23 cellular contexts compared by ENCODE assay signal in the genomic region with DNA sequence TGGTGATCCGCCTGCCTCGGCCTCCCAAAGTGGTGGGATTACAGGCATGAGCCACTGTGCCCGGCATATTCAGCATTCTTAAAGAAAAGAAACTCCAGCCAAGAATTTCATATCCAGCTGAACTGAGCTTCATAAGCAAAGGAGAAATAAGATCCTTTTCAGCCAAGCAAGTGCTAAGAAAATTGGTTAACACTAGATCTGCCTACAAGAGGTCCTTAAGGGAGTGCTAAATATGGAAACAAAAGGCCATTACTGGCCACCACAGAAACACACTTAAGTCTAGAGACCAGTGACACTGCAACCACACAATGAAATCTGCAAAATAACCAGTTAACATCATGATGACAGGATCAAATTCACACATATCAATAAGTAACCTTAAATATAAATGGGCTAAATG.
"Had no signal": no experiment of that assay in that cellular context is flagged by ENCODE, and none has a peak within 500 bp of the region (broad histone marks: within the 10 kb centered on the region; RNA-seq: fewer than 3 reads in every experiment).

No MANE protein-coding gene starts in this region.

- H3K36me3 Mint-ChIP-seq: immature natural killer cell; mesothelial cell of epicardium; naive thymus-derived CD4-positive, alpha-beta T cell had no signal

- H3K4me1 ChIP-seq: esophagus muscularis mucosa, foreskin keratinocyte, gastroesophageal sphincter, heart left ventricle, lower lobe of right lung had no signal

- H3K27me3 Mint-ChIP-seq: naive thymus-derived CD4-positive, alpha-beta T cell had no signal

- H3K4me3 ChIP-seq: coronary artery, dorsolateral prefrontal cortex, esophagus muscularis mucosa, gastroesophageal sphincter, heart left ventricle, hepatocyte, lower lobe of right lung, mucosa of descending colon had no signal

- ATAC-seq: foreskin keratinocyte; gastroesophageal sphincter; heart left ventricle; left colon; left lobe of liver; left ventricle myocardium superior; lower lobe of right lung; mucosa of descending colon; naive thymus-derived CD4-positive, alpha-beta T cell had no signal

- H3K4me2 ChIP-seq: hepatocyte had no signal

- H3K27me3 ChIP-seq: dorsolateral prefrontal cortex, esophagus muscularis mucosa, foreskin keratinocyte, gastroesophageal sphincter, heart left ventricle, hepatocyte had no signal

- H2AFZ ChIP-seq: hepatocyte had no signal

- DNase-seq: dermis blood vessel endothelial cell; dorsolateral prefrontal cortex; effector CD4-positive, alpha-beta T cell; effector memory CD4-positive, alpha-beta T cell; foreskin keratinocyte; heart left ventricle; hypothalamus; immature natural killer cell; islet precursor cell; kidney; kidney glomerular epithelial cell; left colon; left ventricle myocardium superior; lower lobe of right lung; mesenchymal stem cell; mucosa of descending colon; naive thymus-derived CD4-positive, alpha-beta T cell had no signal

- H3K36me3 ChIP-seq: esophagus muscularis mucosa, gastroesophageal sphincter, heart left ventricle, lower lobe of right lung had no signal

- H3K4me1 Mint-ChIP-seq: immature natural killer cell; mesothelial cell of epicardium; naive thymus-derived CD4-positive, alpha-beta T cell had no signal

- H3K4me3 Mint-ChIP-seq: immature natural killer cell; mesothelial cell of epicardium; naive thymus-derived CD4-positive, alpha-beta T cell had no signal

- H3K27ac ChIP-seq: coronary artery, dorsolateral prefrontal cortex, esophagus muscularis mucosa, foreskin keratinocyte, gastroesophageal sphincter, heart left ventricle, hepatocyte, lower lobe of right lung had no signal

- H3K79me2 ChIP-seq: hepatocyte had no signal

- H3K9me3 ChIP-seq: esophagus muscularis mucosa, gastroesophageal sphincter, lower lobe of right lung, mucosa of descending colon had no signal

- H3K27ac Mint-ChIP-seq: immature natural killer cell; mesothelial cell of epicardium; naive thymus-derived CD4-positive, alpha-beta T cell had no signal
